8 cellular contexts compared by ENCODE assay signal in genomic region chr3:125357032-125357658, GRCh38. TPM values are rescaled to one million over a fixed set of nuclear protein-coding genes. Genes with fewer than 3 reads are reported as not detected.
DNase-seq lines count a peak whose midpoint lies in the region; ATAC-seq and TF ChIP-seq lines count a peak whose summit lies in the region.

No MANE protein-coding gene starts in this region.

- ATAC-seq in GM19043 (IDR thresholded peaks at IDR 0.05; ENCODE audit: low read depth, unreplicated experiment): peak; percentile 60

- peaks cover 59% of the 10 kb centered on the region for H3K4me1 Mint-ChIP-seq in activated CD4-positive, alpha-beta memory T cell treated with anti-CD3 and anti-CD28 coated beads for 36 hours (ENCODE audit: low read depth)
- no peaks in the 10 kb centered on the region for H3K4me1 Mint-ChIP-seq in endodermal cell

- H3K9me3 ChIP-seq in endodermal cell (ENCODE audit: control insufficient read depth, low read length): no peaks in the 10 kb centered on the region
- no peaks in the 10 kb centered on the region for H3K9me3 ChIP-seq in mucosa of rectum (ENCODE audit: control insufficient read depth in 2 of 2, low read length in 2 of 2)

- WGBS in endodermal cell (ENCODE audit: insufficient coverage in 1 of 2, insufficient read length in 1 of 2), 2 experiments: 37 to 47% methylated on average over 7 to 52 of the region's 52 CpGs

- H3K4me3 ChIP-seq in Jurkat, Clone E6-1 (ENCODE audit: low read length): peak overlapping the region; percentile 55
- H3K4me3 ChIP-seq in endodermal cell (ENCODE audit: low read length) (peak overlapping the region; percentile 55), mucosa of rectum (ENCODE audit: low read length in 2 of 2) (peak overlapping the region; percentile 58 to 68)

- no peaks in the 10 kb centered on the region for H3K36me3 Mint-ChIP-seq in activated CD4-positive, alpha-beta memory T cell treated with anti-CD3 and anti-CD28 coated beads for 36 hours
- H3K36me3 Mint-ChIP-seq in endodermal cell (ENCODE audit: low read depth): peaks cover 5% of the 10 kb centered on the region

- intact Hi-C loops in activated CD4-positive, alpha-beta memory T cell treated with anti-CD3 and anti-CD28 coated beads for 36 hours (cut with micrococcal nuclease): no loop called here

- POLR2A ChIA-PET in activated CD4-positive, alpha-beta memory T cell treated with anti-CD3 and anti-CD28 coated beads for 36 hours (lab: Charles Lee): interaction anchor here (1.1 to 1.5 kb wide), 2 partner anchors 46 to 125 kb away, joined by 3 read pairs; no protein-coding TSS in a partner anchor

- peaks cover 4% of the 10 kb centered on the region for H3K36me3 ChIP-seq in endodermal cell (ENCODE audit: control insufficient read depth, insufficient read depth, low read length)
- H3K36me3 ChIP-seq in mucosa of rectum (ENCODE audit: control insufficient read depth in 2 of 2, insufficient read depth in 2 of 2, low read length in 2 of 2): no peaks in the 10 kb centered on the region

- no peak for TF ChIP-seq CTCF in endodermal cell (conservative IDR thresholded peaks at IDR 0.05)

- H3K4me1 ChIP-seq in endodermal cell (ENCODE audit: control insufficient read depth, insufficient read depth, low read length): no peaks in the 10 kb centered on the region
- H3K4me1 ChIP-seq in mucosa of rectum (ENCODE audit: control insufficient read depth in 2 of 2, insufficient read depth in 2 of 2, low read length in 2 of 2): peaks cover 0 to 3% of the 10 kb centered on the region in 2 donors

- no peaks in the 10 kb centered on the region for H3K27me3 Mint-ChIP-seq in activated CD4-positive, alpha-beta memory T cell treated with anti-CD3 and anti-CD28 coated beads for 36 hours
- no peaks in the 10 kb centered on the region for H3K27me3 Mint-ChIP-seq in endodermal cell (ENCODE audit: insufficient read depth)

- H3K4me3 Mint-ChIP-seq in activated CD4-positive, alpha-beta memory T cell treated with anti-CD3 and anti-CD28 coated beads for 36 hours: peak overlapping the region; percentile 35
- H3K4me3 Mint-ChIP-seq in endodermal cell: peak overlapping the region; percentile 52

- peak; percentile 78 for DNase-seq in AG08396 (ENCODE audit: low spot score)
- DNase-seq in Jurkat, Clone E6-1 (ENCODE audit: low read depth, low spot score): peak; percentile 30
- DNase-seq in activated CD4-positive, alpha-beta memory T cell treated with anti-CD3 and anti-CD28 coated beads for 36 hours: peak; percentile 63
- peak; percentile 70 for DNase-seq in endodermal cell
- peak; percentile 60 to 72 (median 68) for DNase-seq in stimulated activated naive CD4-positive, alpha-beta T cell (lab: John Stamatoyannopoulos, UW)
- no peak for DNase-seq in H4 (ENCODE audit: low spot score)

- no peak overlapping the region for H3K27ac Mint-ChIP-seq in activated CD4-positive, alpha-beta memory T cell treated with anti-CD3 and anti-CD28 coated beads for 36 hours
- H3K27ac Mint-ChIP-seq in endodermal cell: no peak overlapping the region

- CTCF ChIA-PET in activated CD4-positive, alpha-beta memory T cell treated with anti-CD3 and anti-CD28 coated beads for 36 hours (lab: Charles Lee): interaction anchor here (0.9 kb wide), 1 partner anchor 125 kb away, joined by 3 read pairs; no protein-coding TSS in a partner anchor

- H3K27ac ChIP-seq in endodermal cell (ENCODE audit: low read depth, low read length): no peak overlapping the region
- H3K27ac ChIP-seq in mucosa of rectum (ENCODE audit: low read depth in 2 of 2, low read length in 2 of 2): peak overlapping the region in 1 of 2 donors; percentile 33

- H3K9ac ChIP-seq in endodermal cell (ENCODE audit: extremely low read depth, low read length, poor library complexity, severe bottlenecking): peak overlapping the region; percentile 34
- H3K9ac ChIP-seq in mucosa of rectum (ENCODE audit: low read depth in 1 of 2, low read length in 2 of 2): peak overlapping the region; percentile 53 to 65

- no peaks in the 10 kb centered on the region for H3K27me3 ChIP-seq in endodermal cell (ENCODE audit: control insufficient read depth, insufficient read depth, low read length, poor library complexity, severe bottlenecking)
- no peaks in the 10 kb centered on the region for H3K27me3 ChIP-seq in mucosa of rectum (ENCODE audit: control insufficient read depth in 2 of 2, insufficient read depth in 2 of 2, low read length in 2 of 2)

- no peaks in the 10 kb centered on the region for H3K9me3 Mint-ChIP-seq in activated CD4-positive, alpha-beta memory T cell treated with anti-CD3 and anti-CD28 coated beads for 36 hours
- no peaks in the 10 kb centered on the region for H3K9me3 Mint-ChIP-seq in endodermal cell

RNA-seq across cellular contexts. Expression of gene ZNF148, which starts 18.0 kb away (rescaled TPM):
- polyA plus RNA-seq in Jurkat, Clone E6-1 (2012; ENCODE audit: insufficient read depth, insufficient read length): 16.5 TPM
- 10 to 100 TPM; 27.9 to 29.9 TPM for total RNA-seq in activated CD4-positive, alpha-beta memory T cell treated with anti-CD3 and anti-CD28 coated beads for 36 hours
- total RNA-seq in endodermal cell: 10 to 100 TPM; 33.8 to 37.8 TPM
- 20.2 TPM for polyA plus RNA-seq in endodermal cell (2013, experiment 1 of 2)
- polyA plus RNA-seq in endodermal cell (2013, experiment 2 of 2): 20.1 TPM
- total RNA-seq in H4 (2014; rRNA removed; shearing (Covaris generic)): 17.4 and 22.1 TPM in 2 replicates
